In genomic region chr14:35387713-35388579, GRCh38 we compare ENCODE assay signal across 18 cellular contexts. TPM values are rescaled to one million over a fixed set of nuclear protein-coding genes. Genes with fewer than 3 reads are reported as not detected.
A peak's percentile ranks its signal among the peaks of the same experiment; 100 is the strongest.
DNase-seq lines count a peak whose midpoint lies in the region; ATAC-seq, FAIRE-seq and TF ChIP-seq lines count a peak whose summit lies in the region.
"Had no signal": no experiment of that assay in that cellular context is flagged by ENCODE, and none has a peak within 500 bp of the region (broad histone marks: within the 10 kb centered on the region; RNA-seq: fewer than 3 reads in every experiment).

No MANE protein-coding gene starts in this region.

- H3K27ac Mint-ChIP-seq in HFFc6, result no peak overlapping the region

- in situ Hi-C loops in Panc1 (cut with HindIII; ENCODE audit: low pct_unique_long_range_greater_than_20kb, low sequenced_read_pairs), result no loop called here

- H3K4me1 ChIP-seq in Panc1 (ENCODE audit: control insufficient read depth, insufficient read depth, low read length) (peaks cover 20% of the 10 kb centered on the region), kidney (ENCODE audit: control insufficient read depth in 1 of 2, insufficient read depth in 1 of 2, low read depth in 1 of 2, low read length in 2 of 2) (peaks cover 21 to 25% of the 10 kb centered on the region in 2 donors), stomach smooth muscle (ENCODE audit: control insufficient read depth, insufficient read depth, low read length) (peaks cover 45% of the 10 kb centered on the region)

- H3K9ac ChIP-seq in kidney (ENCODE audit: low read length in 2 of 2) (no peak overlapping the region), stomach smooth muscle (ENCODE audit: low read length in 2 of 2) (no peak overlapping the region)
- H3K9ac ChIP-seq: BLaER1, GM23248 had no signal

- no peak for FAIRE-seq in kidney (lab: Jason Lieb, UNC)
- FAIRE-seq: D721Med had no signal

- TF ChIP-seq CTCF in Panc1 (IDR thresholded peaks at IDR 0.05) (no peak), kidney (IDR thresholded peaks at IDR 0.05; ENCODE audit: borderline replicate concordance, extremely low read depth, insufficient read depth) (no peak), HFFc6 (IDR thresholded peaks at IDR 0.05) (no peak)

- POLR2A ChIA-PET in Panc1 (lab: Charles Lee), result no interaction called here

- no peaks in the 10 kb centered on the region for H3K27me3 ChIP-seq in Panc1 (ENCODE audit: control insufficient read depth, insufficient read depth, low read length)
- no peaks in the 10 kb centered on the region for H3K27me3 ChIP-seq in stomach smooth muscle (ENCODE audit: control insufficient read depth in 1 of 2, insufficient read depth in 2 of 2, low read length in 2 of 2)
- H3K27me3 ChIP-seq: BLaER1 had no signal

- CTCF ChIA-PET in Panc1 (lab: Charles Lee), result no interaction called here

- DNase-seq in NCI-H146 (lab: John Stamatoyannopoulos, UW), result peak; percentile 37
- DNase-seq in NCI-H146 treated with DMSO at 0.1 percent for 48 hours (lab: John Stamatoyannopoulos, UW; ENCODE audit: unreplicated experiment), result no peak
- no peak for DNase-seq in Panc1 (ENCODE audit: low read depth, low spot score)
- peak; percentile 12 for DNase-seq in kidney
- no peak for DNase-seq in NCI-H1092 treated with DMSO at 0.1 percent for 48 hours (lab: John Stamatoyannopoulos, UW)
- no peak for DNase-seq in HFFc6
- DNase-seq in putamen (ENCODE audit: low spot score), result no peak
- DNase-seq: CD8-positive, alpha-beta memory T cell; DMS79; GM23248; NCI-H1048; NCI-H1694 treated with DMSO at 0.1 percent for 48 hours; NCI-H226; SHP77 treated with DMSO at 0.1 percent for 48 hours had no signal

- BruUV-seq in Panc1 (replicated peaks; lab: Mats Ljungman, UMichigan), result no TSS peak

- no peak overlapping the region for H3K4me3 ChIP-seq in Panc1 (ENCODE audit: low read depth in 2 of 2, low read length in 2 of 2)
- H3K4me3 ChIP-seq in kidney (ENCODE audit: low read length in 2 of 2), result no peak overlapping the region
- no peak overlapping the region for H3K4me3 ChIP-seq in stomach smooth muscle (ENCODE audit: low read length in 2 of 2)
- H3K4me3 ChIP-seq: BLaER1, GM23248 had no signal

- H3K36me3 ChIP-seq in Panc1 (ENCODE audit: control insufficient read depth, insufficient read depth, low read length) (no peaks in the 10 kb centered on the region), kidney (ENCODE audit: control insufficient read depth in 1 of 2, insufficient read depth in 2 of 2, low read length in 2 of 2) (no peaks in the 10 kb centered on the region), stomach smooth muscle (ENCODE audit: control insufficient read depth in 2 of 2, insufficient read depth in 2 of 2, low read length in 2 of 2) (no peaks in the 10 kb centered on the region)
- H3K36me3 ChIP-seq: BLaER1 had no signal

- no peak for ATAC-seq in Panc1
- ATAC-seq: SK-N-SH treated with all-trans-retinoic acid at 6 μM for 48 hours had no signal

- no peaks in the 10 kb centered on the region for H3K36me3 Mint-ChIP-seq in HFFc6 (ENCODE audit: low read depth)
- H3K36me3 Mint-ChIP-seq: CD8-positive, alpha-beta memory T cell had no signal

- H3K4me1 Mint-ChIP-seq in HFFc6 (ENCODE audit: low read depth), result peaks cover 44% of the 10 kb centered on the region

- H3K27ac ChIP-seq in Panc1 (ENCODE audit: low read length) (peak overlapping the region; percentile 29; the same call in 1 of the 2 replicates), kidney (ENCODE audit: low read depth in 2 of 2, low read length in 2 of 2) (no peak overlapping the region), stomach smooth muscle (ENCODE audit: low read length) (peak overlapping the region; percentile 97)
- H3K27ac ChIP-seq: BLaER1, GM23248 had no signal

- H3K4me3 Mint-ChIP-seq in HFFc6, result no peak overlapping the region

- H3K9me3 ChIP-seq in Panc1 (ENCODE audit: control insufficient read depth, insufficient read depth, low read depth, low read length), result no peaks in the 10 kb centered on the region
- no peaks in the 10 kb centered on the region for H3K9me3 ChIP-seq in kidney (ENCODE audit: control insufficient read depth in 1 of 2, low read length in 2 of 2)
- H3K9me3 ChIP-seq in stomach smooth muscle (ENCODE audit: control insufficient read depth in 2 of 2, low read length in 2 of 2), result no peaks in the 10 kb centered on the region
- H3K9me3 ChIP-seq: BLaER1 had no signal

- intact Hi-C loops in Panc1 (cut with micrococcal nuclease; ENCODE audit: unreplicated experiment), result no loop called here
- intact Hi-C loops in kidney (cut with DNase I), result no loop called here

- H3K9me3 Mint-ChIP-seq in HFFc6, result no peaks in the 10 kb centered on the region
- H3K9me3 Mint-ChIP-seq: CD8-positive, alpha-beta memory T cell had no signal

- peaks cover 2% of the 10 kb centered on the region for H3K27me3 Mint-ChIP-seq in HFFc6 (ENCODE audit: insufficient read depth)

RNA-seq across cellular contexts. Expression of gene NFKBIA, which starts 16.6 kb away (rescaled TPM):
- total RNA-seq in Panc1 (2021; ENCODE audit: unreplicated experiment), result 99.4 TPM
- 121 TPM for polyA plus RNA-seq in Panc1 (2012; ENCODE audit: insufficient read length)
- total RNA-seq in kidney, result 171 TPM
- polyA plus RNA-seq in kidney (ENCODE audit: insufficient read depth, low read depth, low replicate concordance), result 131 TPM
- 10 to 100 TPM; 27.6 to 52.1 (median 48.3) TPM for total RNA-seq in HFFc6 (2021; fragmentation: NEBNext Ultra II Directional; extraction: Animal tissue kit (Norgen Biotek cat#: 25700))

Comparison
In these comparisons a context has a peak if more than half of its experiments do, and no peak if none do; other contexts are left out.
1. DNase-seq: peak in NCI-H146 (single experiment) and kidney (single experiment); none in NCI-H146 treated with DMSO at 0.1 percent for 48 hours (single experiment), Panc1 (single experiment), NCI-H1092 treated with DMSO at 0.1 percent for 48 hours (single experiment), HFFc6 (single experiment) and putamen (single experiment).
2. H3K27ac ChIP-seq: peak in Panc1 (single experiment) and stomach smooth muscle (single experiment); none in kidney (0 of 2).